ENCODE assay signal across 10 cellular contexts in the genomic region with DNA sequence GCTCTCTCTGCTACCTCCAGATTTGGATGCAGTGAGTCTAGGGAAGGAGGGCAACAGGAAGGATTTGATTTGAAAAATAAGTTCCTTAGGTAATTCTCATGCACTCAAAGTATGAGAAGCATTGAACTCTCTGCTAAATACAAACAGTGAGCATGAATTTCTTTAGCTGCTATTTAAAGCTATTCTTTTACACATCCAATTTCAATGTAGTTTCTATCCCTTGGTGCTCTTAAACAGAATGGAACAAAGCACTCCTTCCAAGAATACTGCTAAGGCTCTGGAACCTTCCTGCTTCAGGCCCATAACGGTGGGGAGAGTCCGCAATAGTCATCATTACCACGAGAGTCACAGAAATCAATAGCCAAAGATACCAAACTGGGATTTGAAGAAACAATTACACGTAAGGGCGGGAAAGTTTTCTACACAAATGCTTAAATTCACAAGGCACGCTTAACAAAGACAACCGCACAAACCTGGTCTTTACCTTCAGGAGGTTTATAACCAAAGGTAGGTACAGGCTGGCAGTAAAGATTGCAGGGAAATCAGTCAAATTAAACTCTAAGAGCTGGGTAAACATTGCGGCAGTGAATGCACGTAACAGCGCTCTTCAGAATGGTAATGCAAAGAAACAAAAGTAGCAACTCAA.
DNase-seq lines count a peak whose midpoint lies in the region; ATAC-seq and TF ChIP-seq lines count a peak whose summit lies in the region.
"Had no signal": no experiment of that assay in that cellular context is flagged by ENCODE, and none has a peak within 500 bp of the region (broad histone marks: within the 10 kb centered on the region; RNA-seq: fewer than 3 reads in every experiment).

No MANE protein-coding gene starts in this region.

- no peaks in the 10 kb centered on the region for H3K27me3 ChIP-seq in CD8-positive, alpha-beta memory T cell (ENCODE audit: insufficient read depth, low read length, poor library complexity, severe bottlenecking)
- no peaks in the 10 kb centered on the region for H3K27me3 ChIP-seq in neural progenitor cell

- H3K9me3 ChIP-seq in CD8-positive, alpha-beta memory T cell (ENCODE audit: low read length), result no peaks in the 10 kb centered on the region
- no peaks in the 10 kb centered on the region for H3K9me3 ChIP-seq in neural progenitor cell (ENCODE audit: low read depth)

- H3K36me3 Mint-ChIP-seq in CD8-positive, alpha-beta memory T cell, result peaks cover 0 to 6% (median 1%) of the 10 kb centered on the region in 3 donors
- no peaks in the 10 kb centered on the region for H3K36me3 Mint-ChIP-seq in neural progenitor cell

- H3K4me1 ChIP-seq in CD8-positive, alpha-beta memory T cell (ENCODE audit: insufficient read depth, low read length), result peaks cover 4% of the 10 kb centered on the region
- H3K4me1 ChIP-seq in neural progenitor cell, result peaks cover 14% of the 10 kb centered on the region

- no peaks in the 10 kb centered on the region for H3K9me3 Mint-ChIP-seq in CD8-positive, alpha-beta memory T cell
- no peaks in the 10 kb centered on the region for H3K9me3 Mint-ChIP-seq in neural progenitor cell

- ATAC-seq in HG03432 (IDR thresholded peaks at IDR 0.05; ENCODE audit: unreplicated experiment) (no peak), HG02885 (IDR thresholded peaks at IDR 0.05; ENCODE audit: poor library complexity, unreplicated experiment) (no peak), GM18511 (IDR thresholded peaks at IDR 0.05; ENCODE audit: unreplicated experiment) (no peak)

- H3K4me1 Mint-ChIP-seq in CD8-positive, alpha-beta memory T cell, result peaks cover 27 to 55% (median 47%) of the 10 kb centered on the region in 3 donors
- peaks cover 25% of the 10 kb centered on the region for H3K4me1 Mint-ChIP-seq in neural progenitor cell

- peak overlapping the region in 4 of 7 donors; percentile 0 to 56 (median 44) for H3K4me3 Mint-ChIP-seq in CD8-positive, alpha-beta memory T cell
- H3K4me3 Mint-ChIP-seq in neural progenitor cell, result peak overlapping the region; percentile 50

- H2AFZ ChIP-seq in neural progenitor cell (replicated peaks), result no peak overlapping the region

- CTCF ChIA-PET in CD8-positive, alpha-beta memory T cell (lab: Charles Lee), result interaction anchor here (1.5 to 8.5 kb wide), 2 partner anchors 202 to 207 kb away, joined by 5 to 114 read pairs; no protein-coding TSS in a partner anchor

- no peak for TF ChIP-seq CTCF in LNCaP clone FGC (IDR thresholded peaks at IDR 0.05; ENCODE audit: control insufficient read depth, extremely low read depth, insufficient read depth)
- no peak for TF ChIP-seq CTCF in coronary artery (IDR thresholded peaks at IDR 0.05)
- no peak for TF ChIP-seq CTCF in neural progenitor cell (IDR thresholded peaks at IDR 0.05)

- peaks cover 13% of the 10 kb centered on the region for H3F3A ChIP-seq in neural progenitor cell (ENCODE audit: low read depth)

- peak overlapping the region; percentile 83 for H3K27ac ChIP-seq in CD8-positive, alpha-beta memory T cell (ENCODE audit: low read depth, low read length)
- H3K27ac ChIP-seq in coronary artery, result peak overlapping the region; percentile 68 to 89
- H3K27ac ChIP-seq in neural progenitor cell, result no peak overlapping the region

- H3K4me2 ChIP-seq in neural progenitor cell, result peak overlapping the region; percentile 4

- H4K20me1 ChIP-seq in neural progenitor cell (ENCODE audit: low read depth), result no peaks in the 10 kb centered on the region

- H3K36me3 ChIP-seq in CD8-positive, alpha-beta memory T cell (ENCODE audit: insufficient read depth, low read length), result no peaks in the 10 kb centered on the region
- H3K36me3 ChIP-seq in neural progenitor cell, result no peaks in the 10 kb centered on the region

- H3K27me3 Mint-ChIP-seq in CD8-positive, alpha-beta memory T cell, result no peaks in the 10 kb centered on the region
- peaks cover 2% of the 10 kb centered on the region for H3K27me3 Mint-ChIP-seq in neural progenitor cell (ENCODE audit: insufficient read depth, low read depth)

- peak overlapping the region; percentile 27 for H3K4me3 ChIP-seq in CD8-positive, alpha-beta memory T cell (ENCODE audit: low read length)
- H3K4me3 ChIP-seq in LNCaP clone FGC (ENCODE audit: low read depth, low read length), result peak overlapping the region; percentile 54
- H3K4me3 ChIP-seq in coronary artery, result peak overlapping the region; percentile 76
- H3K4me3 ChIP-seq in neural progenitor cell, result no peak overlapping the region

- H3K27ac Mint-ChIP-seq in CD8-positive, alpha-beta memory T cell, result peak overlapping the region; percentile 0 to 89 (median 66)
- H3K27ac Mint-ChIP-seq in neural progenitor cell, result no peak overlapping the region

- H3K79me2 ChIP-seq in neural progenitor cell (ENCODE audit: low read depth), result peaks cover 4% of the 10 kb centered on the region

- DNase-seq in CD8-positive, alpha-beta memory T cell, result no peak
- DNase-seq in LNCaP clone FGC (ENCODE audit: low read depth) (no peak), coronary artery (ENCODE audit: low spot score) (no peak), neural progenitor cell (ENCODE audit: low spot score) (no peak), foreskin melanocyte (no peak)
- DNase-seq: HCEC 1CT, MM.1S had no signal

- H3K9ac ChIP-seq in neural progenitor cell, result no peak overlapping the region

- POLR2A ChIA-PET in CD8-positive, alpha-beta memory T cell (lab: Charles Lee), result no interaction called here
